Comparison of ENCODE assay signal across 20 cellular contexts in genomic region chr11:70174846-70175764, GRCh38. TPM values are rescaled to one million over a fixed set of nuclear protein-coding genes. Genes with fewer than 3 reads are reported as not detected.
DNase-seq lines count a peak whose midpoint lies in the region; ATAC-seq lines count a peak whose summit lies in the region.
"Had no signal": no experiment of that assay in that cellular context is flagged by ENCODE, and none has a peak within 500 bp of the region (broad histone marks: within the 10 kb centered on the region; RNA-seq: fewer than 3 reads in every experiment).

No MANE protein-coding gene starts in this region.

- in situ Hi-C loops in Caki2 (cut with HindIII; ENCODE audit: low pct_unique_long_range_greater_than_20kb, low sequenced_read_pairs) = no loop called here
- in situ Hi-C loops in SK-MEL-5 (cut with HindIII; ENCODE audit: low pct_unique_long_range_greater_than_20kb, low sequenced_read_pairs) = loop anchor here (25.0 kb wide), 2 partner anchors 163 to 263 kb away; no protein-coding TSS in a partner anchor

- no peaks in the 10 kb centered on the region for H3K27me3 ChIP-seq in BLaER1 treated with 17β-estradiol and CSF1 and Interleukin-3, amounts not matched to agents 10 nM and 100 nM
- H3K27me3 ChIP-seq: ovary, Peyer's patch, tibial nerve had no signal

- peak overlapping the region in 8 of 11 experiments; percentile 36 to 64 (median 50); a peak in 14 of 22 replicates for H3K27ac ChIP-seq in BLaER1 treated with 17β-estradiol and CSF1 and Interleukin-3, amounts not matched to agents 10 nM and 100 nM
- H3K27ac ChIP-seq: ovary, Peyer's patch, tibial nerve had no signal

- peak overlapping the region; percentile 49 to 84 (median 71) for H3K4me2 ChIP-seq in BLaER1 treated with 17β-estradiol and CSF1 and Interleukin-3, amounts not matched to agents 10 nM and 100 nM

- no peaks in the 10 kb centered on the region for H3K9me3 ChIP-seq in BLaER1 treated with 17β-estradiol and CSF1 and Interleukin-3, amounts not matched to agents 10 nM and 100 nM (replicated peaks in 1 of 11)
- H3K9me3 ChIP-seq: ovary, Peyer's patch, tibial nerve had no signal

- H3K9ac ChIP-seq in BLaER1 treated with 17β-estradiol and CSF1 and Interleukin-3, amounts not matched to agents 10 nM and 100 nM = peak overlapping the region in 4 of 11 experiments; percentile 16 to 48 (median 26); a peak in 6 of 22 replicates

- H3K4me3 Mint-ChIP-seq in activated T-cell treated with anti-CD3 and anti-CD28 coated beads, Interleukin-2, amount 50 U/mL, for 72 hours = no peak overlapping the region
- H3K4me3 Mint-ChIP-seq: activated CD4-positive, alpha-beta memory T cell treated with anti-CD3 and anti-CD28 coated beads for 36 hours; activated T-helper 1 cell treated with anti-CD3 and anti-CD28 coated beads, Interleukin-12 subunit alpha, Interleukin-12 subunit beta, Interleukin-2, Interleukin-4 antibody, amounts not matched to agents 30 ng/mL and 10 ng/mL and 1 ng/mL, durations not matched to agents 14 hours and 24 hours and 36 hours; B cell had no signal

- no peaks in the 10 kb centered on the region for H3K4me1 Mint-ChIP-seq in activated T-cell treated with anti-CD3 and anti-CD28 coated beads, Interleukin-2, amount 50 U/mL, for 72 hours (ENCODE audit: low read depth)
- H3K4me1 Mint-ChIP-seq: B cell had no signal

- no peaks in the 10 kb centered on the region for H3K36me3 Mint-ChIP-seq in activated T-cell treated with anti-CD3 and anti-CD28 coated beads, Interleukin-2, amount 50 U/mL, for 72 hours (ENCODE audit: insufficient read depth in 2 of 2)
- H3K36me3 Mint-ChIP-seq: activated CD4-positive, alpha-beta memory T cell treated with anti-CD3 and anti-CD28 coated beads for 36 hours had no signal

- no peaks in the 10 kb centered on the region for H3K9me3 Mint-ChIP-seq in activated T-cell treated with anti-CD3 and anti-CD28 coated beads, Interleukin-2, amount 50 U/mL, for 72 hours
- H3K9me3 Mint-ChIP-seq: activated CD4-positive, alpha-beta memory T cell treated with anti-CD3 and anti-CD28 coated beads for 36 hours; activated T-helper 1 cell treated with anti-CD3 and anti-CD28 coated beads, Interleukin-12 subunit alpha, Interleukin-12 subunit beta, Interleukin-2, Interleukin-4 antibody, amounts not matched to agents 30 ng/mL and 10 ng/mL and 1 ng/mL, durations not matched to agents 14 hours and 24 hours and 36 hours had no signal

- DNase-seq in Caki2 (ENCODE audit: low read depth) (peak; percentile 46), SK-MEL-5 (ENCODE audit: low read depth, low spot score) (peak; percentile 81), left kidney (ENCODE audit: low read depth, low spot score) (peak; percentile 78), RKO (ENCODE audit: low spot score) (no peak)
- DNase-seq in activated T-cell treated with anti-CD3 and anti-CD28 coated beads, Interleukin-2, amount 50 U/mL, for 72 hours = no peak
- DNase-seq: activated CD4-positive, alpha-beta memory T cell treated with anti-CD3 and anti-CD28 coated beads for 36 hours; caudate nucleus; DND-41; KG1; left cardiac atrium; NCI-H1105 treated with DMSO at 0.1 percent for 48 hours; NCI-H524 treated with DMSO at 0.1 percent for 48 hours; ovary; Peyer's patch had no signal

- no peaks in the 10 kb centered on the region for H3K27me3 Mint-ChIP-seq in activated T-cell treated with anti-CD3 and anti-CD28 coated beads, Interleukin-2, amount 50 U/mL, for 72 hours (ENCODE audit: low read depth)
- H3K27me3 Mint-ChIP-seq: activated CD4-positive, alpha-beta memory T cell treated with anti-CD3 and anti-CD28 coated beads for 36 hours; B cell had no signal

- H3K27ac Mint-ChIP-seq in activated T-cell treated with anti-CD3 and anti-CD28 coated beads, Interleukin-2, amount 50 U/mL, for 72 hours = no peak overlapping the region
- H3K27ac Mint-ChIP-seq: activated CD4-positive, alpha-beta memory T cell treated with anti-CD3 and anti-CD28 coated beads for 36 hours; activated T-helper 1 cell treated with anti-CD3 and anti-CD28 coated beads, Interleukin-12 subunit alpha, Interleukin-12 subunit beta, Interleukin-2, Interleukin-4 antibody, amounts not matched to agents 30 ng/mL and 10 ng/mL and 1 ng/mL, durations not matched to agents 14 hours and 24 hours and 36 hours; B cell had no signal

- no peak overlapping the region for H3K4me3 ChIP-seq in BLaER1 treated with 17β-estradiol and CSF1 and Interleukin-3, amounts not matched to agents 10 nM and 100 nM
- H3K4me3 ChIP-seq: ovary, Peyer's patch, skin epidermis, tibial nerve had no signal

- ATAC-seq in HG02970 (IDR thresholded peaks at IDR 0.05; ENCODE audit: low FRiP score, unreplicated experiment) = no peak
- no peak for ATAC-seq in activated T-cell treated with anti-CD3 and anti-CD28 coated beads, Interleukin-2, amount 50 U/mL, for 72 hours (replicated peaks in 1 of 2)
- ATAC-seq: left cardiac atrium had no signal

- H3K36me3 ChIP-seq in BLaER1 treated with 17β-estradiol and CSF1 and Interleukin-3, amounts not matched to agents 10 nM and 100 nM = no peaks in the 10 kb centered on the region
- H3K36me3 ChIP-seq: ovary, Peyer's patch, tibial nerve had no signal

- peaks cover 9 to 20% (median 16%) of the 10 kb centered on the region in 10 experiments for H3K4me1 ChIP-seq in BLaER1 treated with 17β-estradiol and CSF1 and Interleukin-3, amounts not matched to agents 10 nM and 100 nM
- H3K4me1 ChIP-seq: Peyer's patch, tibial nerve had no signal

- no peaks in the 10 kb centered on the region for H4K20me1 ChIP-seq in BLaER1 treated with 17β-estradiol and CSF1 and Interleukin-3, amounts not matched to agents 10 nM and 100 nM

RNA-seq across cellular contexts. Expression of gene FADD, which starts 28.0 kb away (rescaled TPM):
- total RNA-seq in Caki2 (2014; rRNA removed; shearing (Covaris generic); ENCODE audit: low replicate concordance) = 62.4 and 93.2 TPM in 2 replicates
- 175 and 183 TPM in 2 replicates for total RNA-seq in SK-MEL-5 (2014; rRNA removed; shearing (Covaris generic))
- polyA plus RNA-seq in SK-MEL-5 (2015; cell fraction: cytosol; rRNA removed) = 107 and 110 TPM in 2 replicates
- polyA plus RNA-seq in SK-MEL-5 (2015; cell fraction: nucleus; rRNA removed) = 39.2 and 42.4 TPM in 2 replicates
- 10 to 100 TPM; 27.0 to 31.4 TPM for total RNA-seq in activated T-cell treated with anti-CD3 and anti-CD28 coated beads, Interleukin-2, amount 50 U/mL, for 72 hours

Comparison
In these comparisons a context has a peak if more than half of its experiments do, and no peak if none do; other contexts are left out.
1. DNase-seq: peak in Caki2 (single experiment), SK-MEL-5 (single experiment) and left kidney (single experiment); none in RKO (single experiment) and activated T-cell treated with anti-CD3 and anti-CD28 coated beads, Interleukin-2, amount 50 U/mL, for 72 hours (0 of 2).